ENCODE assay signal across 1 cellular context in the genomic region with DNA sequence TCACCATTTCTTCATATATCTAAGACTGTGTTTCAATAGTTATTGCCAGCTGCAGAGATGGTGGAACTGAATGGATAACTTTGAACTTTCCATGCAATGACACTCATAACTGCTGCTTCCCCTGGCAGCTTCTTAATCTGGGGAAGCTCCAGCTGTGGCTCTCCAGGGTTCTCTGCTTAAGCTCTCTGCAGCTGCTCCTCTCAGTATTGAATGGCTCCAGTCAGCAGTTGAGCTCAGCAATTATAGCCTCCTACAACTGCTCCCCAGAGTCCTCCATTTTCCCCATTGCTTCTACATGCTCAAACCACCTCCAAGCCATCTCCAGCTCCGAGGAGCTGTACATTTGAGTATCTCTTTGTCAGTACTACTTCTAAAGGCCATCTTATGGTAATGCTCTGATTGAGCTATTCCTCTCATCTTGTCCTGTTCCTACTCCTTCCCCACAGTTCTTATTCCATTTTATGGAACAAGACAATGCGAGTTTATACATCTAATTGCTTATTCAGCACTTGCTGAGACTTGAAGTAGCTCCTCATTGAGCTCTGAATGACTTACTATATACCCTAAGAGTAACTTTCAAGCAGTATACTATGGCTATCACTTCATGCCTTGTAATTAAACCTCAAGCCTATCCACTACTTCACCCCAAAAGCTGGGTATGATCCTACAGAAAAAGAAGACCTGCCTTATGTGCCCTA.
A peak's percentile ranks its signal among the peaks of the same experiment; 100 is the strongest.
TF ChIP-seq lines count a peak whose summit lies in the region.

No MANE protein-coding gene starts in this region.

TF ChIP-seq in IMR-90, 13 proteins besides CTCF, POLR2A, EP300 and RAD21:
- TF ChIP-seq MAFK (IDR thresholded peaks at IDR 0.05; ENCODE audit: low read depth, low read length) (0 out of 2 replicates have a peak, but pooled peaks have one; percentile 37), MAZ (IDR thresholded peaks at IDR 0.05; ENCODE audit: borderline replicate concordance, low read depth, low read length) (no peak)
